10 cellular contexts compared by ENCODE assay signal in the genomic region with DNA sequence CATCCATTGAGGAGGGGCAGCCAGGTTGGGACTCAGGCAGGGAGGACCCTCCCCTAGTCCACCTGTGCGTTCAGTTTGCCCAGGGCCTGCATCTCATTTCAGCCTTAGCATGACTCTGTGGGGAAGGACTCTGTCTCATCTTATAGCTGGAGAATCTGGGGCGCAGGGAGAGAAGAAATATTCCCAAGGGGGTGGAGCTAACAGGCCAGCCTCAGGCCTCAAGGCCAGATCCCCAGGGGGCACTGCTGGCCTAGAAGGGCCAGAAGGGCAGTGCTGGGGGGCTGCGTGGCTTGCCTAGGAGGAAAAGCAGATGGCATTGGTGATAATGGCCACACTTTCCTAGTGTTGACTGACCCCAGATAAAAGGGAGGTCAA. TPM values are rescaled to one million over a fixed set of nuclear protein-coding genes. Genes with fewer than 3 reads are reported as not detected.
DNase-seq lines count a peak whose midpoint lies in the region; ATAC-seq and TF ChIP-seq lines count a peak whose summit lies in the region.
"Had no signal": no experiment of that assay in that cellular context is flagged by ENCODE, and none has a peak within 500 bp of the region (broad histone marks: within the 10 kb centered on the region; RNA-seq: fewer than 3 reads in every experiment).

No MANE protein-coding gene starts in this region.

- H3K27ac ChIP-seq in adrenal gland (peak overlapping the region in 4 of 5 donors; percentile 53 to 96 (median 76)), smooth muscle cell (ENCODE audit: low read depth) (peak overlapping the region; percentile 79)

- 31 to 41% (median 38%) methylated on average over 2 to 3 of the region's 3 CpGs for WGBS in adrenal gland, 4 donors
- 82% methylated on average over 3 of the region's 3 CpGs for WGBS in smooth muscle cell (ENCODE audit: low lambda C conversion rate)

- no peaks in the 10 kb centered on the region for H3K9me3 Mint-ChIP-seq in immature natural killer cell

- peak overlapping the region; percentile 4 to 78 (median 64) for H3K4me3 Mint-ChIP-seq in immature natural killer cell

- H3K9ac ChIP-seq in smooth muscle cell (ENCODE audit: low read depth) = peak overlapping the region; percentile 48

- peaks cover 2 to 14% (median 10%) of the 10 kb centered on the region in 3 donors for H3K27me3 Mint-ChIP-seq in immature natural killer cell (ENCODE audit: low read depth in 3 of 3)

- peak overlapping the region; percentile 82 for H3K4me2 ChIP-seq in smooth muscle cell

- intact Hi-C loops in adrenal gland (cut with DNase I) = no loop called here

- H3K36me3 Mint-ChIP-seq in immature natural killer cell = no peaks in the 10 kb centered on the region

- H3F3A ChIP-seq in smooth muscle cell (ENCODE audit: low read depth) = peaks cover 32% of the 10 kb centered on the region

- H3K36me3 ChIP-seq in adrenal gland (replicated peaks in 1 of 2) (peaks cover 0 to 68% of the 10 kb centered on the region in 2 donors), smooth muscle cell (ENCODE audit: low read depth) (peaks cover 3% of the 10 kb centered on the region), MG63 (peaks cover 96% of the 10 kb centered on the region)

- H3K79me2 ChIP-seq in smooth muscle cell (ENCODE audit: low read depth) = peaks cover 10% of the 10 kb centered on the region

- TF ChIP-seq CTCF in HFF-Myc (IDR thresholded peaks at IDR 0.05; ENCODE audit: low read depth, low read length, missing control alignments) (no peak), adrenal gland (IDR thresholded peaks at IDR 0.05) (no peak), smooth muscle cell (IDR thresholded peaks at IDR 0.05; ENCODE audit: borderline replicate concordance, insufficient read depth, poor library complexity, severe bottlenecking) (no peak)

- TF ChIP-seq POLR2A in adrenal gland (IDR thresholded peaks at IDR 0.05) = no peak

- DNase-seq in HFF-Myc (ENCODE audit: extremely low read depth, low read depth) (no peak), adrenal gland (peak in 3 of 7 donors; percentile 20 to 53 (median 41)), immature natural killer cell (no peak), smooth muscle cell (lab: John Stamatoyannopoulos, UW; ENCODE audit: unreplicated experiment) (no peak), MG63 (no peak), GM19240 (ENCODE audit: insufficient read length, low spot score) (no peak), SHP77 treated with DMSO at 0.1 percent for 48 hours (lab: John Stamatoyannopoulos, UW) (no peak)
- DNase-seq: central memory CD4-positive, alpha-beta T cell; RPMI8226 had no signal

- H2AFZ ChIP-seq in smooth muscle cell (ENCODE audit: low read depth) = no peak overlapping the region

- ATAC-seq in HG03135 (IDR thresholded peaks at IDR 0.05; ENCODE audit: unreplicated experiment) = no peak

- H3K9me3 ChIP-seq in adrenal gland (replicated peaks in 1 of 3) = no peaks in the 10 kb centered on the region
- H3K9me3 ChIP-seq in smooth muscle cell (replicated peaks; ENCODE audit: low read depth) = no peaks in the 10 kb centered on the region
- H3K9me3 ChIP-seq in MG63 = no peaks in the 10 kb centered on the region

- peak overlapping the region; percentile 27 for H3K4me3 ChIP-seq in HFF-Myc (replicated peaks; ENCODE audit: low read depth, low read length)
- H3K4me3 ChIP-seq in adrenal gland = peak overlapping the region in 1 of 4 donors; percentile 53
- H3K4me3 ChIP-seq in smooth muscle cell = no peak overlapping the region
- no peak overlapping the region for H3K4me3 ChIP-seq in MG63

- peak overlapping the region in 1 of 6 donors; percentile 16 for H3K27ac Mint-ChIP-seq in immature natural killer cell

- peaks cover 25 to 30% of the 10 kb centered on the region in 2 donors for H3K4me1 Mint-ChIP-seq in immature natural killer cell

- H3K4me1 ChIP-seq in adrenal gland (replicated peaks in 1 of 2) = peaks cover 28 to 55% of the 10 kb centered on the region in 2 donors
- H3K4me1 ChIP-seq in smooth muscle cell (ENCODE audit: low read depth) = peaks cover 27% of the 10 kb centered on the region

- H3K27me3 ChIP-seq in adrenal gland (no peaks in the 10 kb centered on the region), smooth muscle cell (ENCODE audit: low read depth) (no peaks in the 10 kb centered on the region), MG63 (no peaks in the 10 kb centered on the region)

- H4K20me1 ChIP-seq in smooth muscle cell (ENCODE audit: low read depth) = peaks cover 68% of the 10 kb centered on the region

RNA-seq across cellular contexts. Expression of a gene that starts 10.9 kb away (rescaled TPM):
- 10 to 100 TPM; 15.9 to 63.0 (median 35.8) TPM for total RNA-seq in adrenal gland
- 10 to 100 TPM in 2 of 3 donors, 1 to 10 TPM in 1; 9.5 to 15.4 (median 10.5) TPM for polyA plus RNA-seq in adrenal gland
- polyA plus RNA-seq in immature natural killer cell = not detected
- total RNA-seq in smooth muscle cell = 103 and 114 TPM in 2 replicates
- 92.1 and 109 TPM in 2 replicates for polyA plus RNA-seq in smooth muscle cell
- total RNA-seq in MG63 (2014; rRNA removed; shearing (Covaris generic); ENCODE audit: low replicate concordance) = 172 and 180 TPM in 2 replicates
